9 cellular contexts compared by ENCODE assay signal in the genomic region with DNA sequence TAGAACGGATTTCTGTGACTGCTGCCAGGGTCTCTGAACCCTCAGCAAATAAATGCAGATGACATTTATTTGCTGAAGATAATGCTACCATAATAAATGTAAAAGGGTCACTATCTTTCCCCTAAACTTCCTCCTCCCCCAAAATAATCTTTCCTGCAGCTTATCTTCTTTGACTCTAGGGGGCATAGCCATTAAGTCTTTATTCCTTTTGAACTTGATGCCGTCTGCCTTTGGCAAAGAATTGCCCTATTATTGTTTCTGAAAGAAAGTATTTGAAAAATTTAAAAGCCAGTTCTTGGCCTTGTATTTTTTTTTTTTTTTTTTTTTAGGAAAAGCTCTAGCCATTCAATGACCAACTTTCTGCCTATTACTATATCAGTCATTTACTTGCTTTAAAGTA.
DNase-seq lines count a peak whose midpoint lies in the region; ATAC-seq and TF ChIP-seq lines count a peak whose summit lies in the region.
"Had no signal": no experiment of that assay in that cellular context is flagged by ENCODE, and none has a peak within 500 bp of the region (broad histone marks: within the 10 kb centered on the region; RNA-seq: fewer than 3 reads in every experiment).

No MANE protein-coding gene starts in this region.

- TF ChIP-seq CTCF in lung (IDR thresholded peaks at IDR 0.05; ENCODE audit: control extremely low read depth, extremely low read depth) (peak; percentile 3), coronary artery (IDR thresholded peaks at IDR 0.05) (no peak)

- no peaks in the 10 kb centered on the region for H3K9me3 ChIP-seq in lung (ENCODE audit: control insufficient read depth in 2 of 2, insufficient read depth in 1 of 2, low read length in 1 of 2)

- POLR2A ChIA-PET in T-cell (lab: Charles Lee) = interaction anchor here in 1 of 2 donors (0.6 kb wide), 2 partner anchors 65 to 1962 kb away, joined by 4 to 5 read pairs; no protein-coding TSS in a partner anchor

- no peak overlapping the region for H3K27ac Mint-ChIP-seq in T-cell

- CTCF ChIA-PET in T-cell (lab: Charles Lee) = interaction anchor here (0.6 to 1.1 kb wide), 10 partner anchors 9 to 1702 kb away, joined by 3 to 16 read pairs (median 5); no protein-coding TSS in a partner anchor

- peaks cover 0 to 7% of the 10 kb centered on the region in 2 donors for H3K4me1 ChIP-seq in lung (ENCODE audit: control insufficient read depth in 2 of 2, insufficient read depth in 2 of 2, low read length in 2 of 2)

- H3K4me1 Mint-ChIP-seq in T-cell = no peaks in the 10 kb centered on the region

- WGBS in lung, 2 donors = 32 to 38% methylated on average over 2 of the region's 2 CpGs

- H3K4me3 Mint-ChIP-seq in T-cell = no peak overlapping the region

- no peaks in the 10 kb centered on the region for H3K36me3 Mint-ChIP-seq in T-cell

- DNase-seq in GM04503 (ENCODE audit: low read depth) = peak; percentile 23
- peak; percentile 7 for DNase-seq in Jurkat, Clone E6-1 (ENCODE audit: low read depth, low spot score)
- DNase-seq in lung (ENCODE audit: low spot score) = no peak
- no peak for DNase-seq in T-cell
- no peak for DNase-seq in activated CD8-positive, alpha-beta memory T cell treated with anti-CD3 and anti-CD28 coated beads for 24 hours
- no peak for DNase-seq in stimulated activated CD4-positive, alpha-beta T cell treated with anti-CD3 and anti-CD28 coated beads, Interleukin-1b, Interleukin-23, amount 100 ng/mL, for 48 hours
- no peak for DNase-seq in coronary artery (ENCODE audit: low spot score)

- no peaks in the 10 kb centered on the region for H3K9me3 Mint-ChIP-seq in T-cell

- no peaks in the 10 kb centered on the region for H3K27me3 ChIP-seq in lung (ENCODE audit: control insufficient read depth, insufficient read depth)

- H3K4me3 ChIP-seq in Jurkat, Clone E6-1 (ENCODE audit: low read length) = no peak overlapping the region
- H3K4me3 ChIP-seq in lung = no peak overlapping the region
- no peak overlapping the region for H3K4me3 ChIP-seq in coronary artery
- H3K4me3 ChIP-seq: SK-N-MC had no signal

- no peaks in the 10 kb centered on the region for H3K36me3 ChIP-seq in lung (ENCODE audit: control insufficient read depth in 2 of 2, insufficient read depth in 2 of 2, low read length in 2 of 2)

- peak overlapping the region; percentile 16 for H3K27ac ChIP-seq in angular gyrus (ENCODE audit: low read depth, low read length)
- no peak overlapping the region for H3K27ac ChIP-seq in lung (ENCODE audit: low read depth in 1 of 2, low read length in 1 of 2)
- no peak overlapping the region for H3K27ac ChIP-seq in coronary artery
- H3K27ac ChIP-seq: SK-N-MC had no signal

- ATAC-seq in lung (ENCODE audit: insufficient read depth, low FRiP score) (no peak), T-cell (replicated peaks in 1 of 4) (no peak)

- no peaks in the 10 kb centered on the region for H3K27me3 Mint-ChIP-seq in T-cell

Comparison
In these comparisons a context has a peak if more than half of its experiments do, and no peak if none do; other contexts are left out.
1. DNase-seq: peak in GM04503 (single experiment) and Jurkat, Clone E6-1 (single experiment); none in lung (single experiment), T-cell (0 of 34), activated CD8-positive, alpha-beta memory T cell treated with anti-CD3 and anti-CD28 coated beads for 24 hours (single experiment), stimulated activated CD4-positive, alpha-beta T cell treated with anti-CD3 and anti-CD28 coated beads, Interleukin-1b, Interleukin-23, amount 100 ng/mL, for 48 hours (single experiment) and coronary artery (single experiment).